In genomic region chr13:33125821-33126570, GRCh38 we compare ENCODE assay signal across 8 cellular contexts.
DNase-seq lines count a peak whose midpoint lies in the region; ATAC-seq lines count a peak whose summit lies in the region.

No MANE protein-coding gene starts in this region.

- ATAC-seq in GM21360 (IDR thresholded peaks at IDR 0.05; ENCODE audit: unreplicated experiment) (no peak), GM21367 (IDR thresholded peaks at IDR 0.05; ENCODE audit: unreplicated experiment) (no peak)

- H3K4me3 ChIP-seq in mucosa of rectum (ENCODE audit: low read length in 2 of 2) = no peak overlapping the region

- H3K4me1 ChIP-seq in mucosa of rectum (ENCODE audit: control insufficient read depth in 2 of 2, insufficient read depth in 2 of 2, low read length in 2 of 2) = peaks cover 0 to 4% of the 10 kb centered on the region in 2 donors

- peaks cover 15 to 33% of the 10 kb centered on the region in 2 donors for H3K36me3 ChIP-seq in mucosa of rectum (ENCODE audit: control insufficient read depth in 2 of 2, insufficient read depth in 2 of 2, low read length in 2 of 2)

- H3K27ac ChIP-seq in mucosa of rectum (ENCODE audit: low read depth in 2 of 2, low read length in 2 of 2) = peak overlapping the region; percentile 26 to 39

- H3K9me3 ChIP-seq in mucosa of rectum (ENCODE audit: control insufficient read depth in 2 of 2, low read length in 2 of 2) = no peaks in the 10 kb centered on the region

- no peaks in the 10 kb centered on the region for H3K27me3 ChIP-seq in mucosa of rectum (ENCODE audit: control insufficient read depth in 2 of 2, insufficient read depth in 2 of 2, low read length in 2 of 2)

- intact Hi-C loops in posterior cingulate gyrus (cut with DNase I) = no loop called here

- no peak overlapping the region for H3K9ac ChIP-seq in mucosa of rectum (ENCODE audit: low read depth in 1 of 2, low read length in 2 of 2)

- DNase-seq in AG08395 (ENCODE audit: low spot score) (peak; percentile 96), NCI-H1694 treated with DMSO at 0.1 percent for 48 hours (lab: John Stamatoyannopoulos, UW) (peak; percentile 32), epidermal melanocyte (ENCODE audit: insufficient read length, low spot score) (peak; percentile 76), posterior cingulate gyrus (no peak), NCI-H1092 treated with DMSO at 0.1 percent for 48 hours (lab: John Stamatoyannopoulos, UW) (no peak)

Comparison
In these comparisons a context has a peak if more than half of its experiments do, and no peak if none do; other contexts are left out.
1. DNase-seq: peak in AG08395 (single experiment), NCI-H1694 treated with DMSO at 0.1 percent for 48 hours (single experiment) and epidermal melanocyte (single experiment); none in posterior cingulate gyrus (0 of 10) and NCI-H1092 treated with DMSO at 0.1 percent for 48 hours (single experiment).